Comparison of ENCODE assay signal across 1 cellular context in genomic region chr6:13574571-13575376, GRCh38.
TF ChIP-seq lines count a peak whose summit lies in the region.

Gene SIRT5 (plus strand): TSS chr6:13574601. CDS start chr6:13584111, 9,510 bp downstream.

TF ChIP-seq in HepG2, 621 proteins besides CTCF, POLR2A, EP300 and RAD21 (continued from another document and continues in another):
- TF ChIP-seq ZNF276 (CRISPR knock-in tag; IDR thresholded peaks at IDR 0.05; ENCODE audit: low read depth) = peak; percentile 96
- TF ChIP-seq ZNF564 (CRISPR knock-in tag; IDR thresholded peaks at IDR 0.05) = peak; percentile 79
- TF ChIP-seq DRAP1 (CRISPR knock-in tag; IDR thresholded peaks at IDR 0.05) = peak; percentile 70
- TF ChIP-seq ZNF230 (CRISPR knock-in tag; IDR thresholded peaks at IDR 0.05) = peak; percentile 81; the same call in 1 of the 2 replicates
- no peak for TF ChIP-seq ONECUT2 (CRISPR knock-in tag; IDR thresholded peaks at IDR 0.05)
- no peak for TF ChIP-seq ZSCAN22 (CRISPR knock-in tag; IDR thresholded peaks at IDR 0.05)
- 0 out of 2 replicates have a peak, but pooled peaks have one; percentile 13 for TF ChIP-seq RFXAP (CRISPR knock-in tag; IDR thresholded peaks at IDR 0.05; ENCODE audit: borderline replicate concordance)
- TF ChIP-seq CREBL2 (CRISPR knock-in tag; IDR thresholded peaks at IDR 0.05; ENCODE audit: borderline replicate concordance) = no peak
- TF ChIP-seq SMARCE1 (IDR thresholded peaks at IDR 0.05; ENCODE audit: borderline replicate concordance) = no peak
- peak; percentile 80 for TF ChIP-seq ZMAT3 (CRISPR knock-in tag; conservative IDR thresholded peaks at IDR 0.05)
- TF ChIP-seq ZNF280D (CRISPR knock-in tag; IDR thresholded peaks at IDR 0.05) = peak; percentile 98; the same call in 1 of the 2 replicates
- peak; percentile 66; the same call in 1 of the 2 replicates for TF ChIP-seq ZNF691 (CRISPR knock-in tag; IDR thresholded peaks at IDR 0.05; ENCODE audit: borderline replicate concordance, low read depth)
- no peak for TF ChIP-seq GPN1 (CRISPR knock-in tag; IDR thresholded peaks at IDR 0.05; ENCODE audit: borderline replicate concordance)
- TF ChIP-seq TMF1 (CRISPR knock-in tag; IDR thresholded peaks at IDR 0.05; ENCODE audit: low read depth) = peak; percentile 44
- TF ChIP-seq RNF2 (conservative IDR thresholded peaks at IDR 0.05; ENCODE audit: low read depth) = 0 out of 2 replicates have a peak, but pooled peaks have one; percentile 79
- no peak; the same call in 1 of the 2 replicates for TF ChIP-seq ZHX2 (IDR thresholded peaks at IDR 0.05; ENCODE audit: low read depth)
- TF ChIP-seq ZHX2 (CRISPR knock-in tag; IDR thresholded peaks at IDR 0.05; ENCODE audit: borderline replicate concordance) = no peak
- TF ChIP-seq ZFP1 (CRISPR knock-in tag; IDR thresholded peaks at IDR 0.05) = peak; percentile 30; the same call in 1 of the 2 replicates
- TF ChIP-seq ZSCAN12 (CRISPR knock-in tag; IDR thresholded peaks at IDR 0.05) = no peak
- TF ChIP-seq ZNF749 (CRISPR knock-in tag; IDR thresholded peaks at IDR 0.05; ENCODE audit: borderline replicate concordance) = peak; percentile 72; the same call in 1 of the 2 replicates
- peak; percentile 23; the same call in 1 of the 2 replicates for TF ChIP-seq HES4 (CRISPR knock-in tag; IDR thresholded peaks at IDR 0.05; ENCODE audit: borderline replicate concordance)
- no peak for TF ChIP-seq ZNF652 (CRISPR knock-in tag; IDR thresholded peaks at IDR 0.05; ENCODE audit: borderline replicate concordance, low read depth)
- TF ChIP-seq ZNF549 (CRISPR knock-in tag; IDR thresholded peaks at IDR 0.05) = no peak
- TF ChIP-seq ASH2L (IDR thresholded peaks at IDR 0.05; ENCODE audit: insufficient read length, low read depth, low read length) = peak; percentile 89
- TF ChIP-seq ZNF629 (CRISPR knock-in tag; conservative IDR thresholded peaks at IDR 0.05) = no peak
- TF ChIP-seq ZBTB1 (CRISPR knock-in tag; IDR thresholded peaks at IDR 0.05; ENCODE audit: borderline replicate concordance) = no peak
- no peak for TF ChIP-seq ZNF780A (CRISPR knock-in tag; IDR thresholded peaks at IDR 0.05)
- peak; percentile 46 for TF ChIP-seq TBL1XR1 (IDR thresholded peaks at IDR 0.05; ENCODE audit: borderline replicate concordance, low read length, partially characterized antibody)
- TF ChIP-seq CHD2 (IDR thresholded peaks at IDR 0.05; ENCODE audit: low read depth, low read length) = no peak
- TF ChIP-seq HOXA3 (CRISPR knock-in tag; IDR thresholded peaks at IDR 0.05) = peak; percentile 53; the same call in 1 of the 2 replicates
- peak; percentile 67; the same call in 1 of the 2 replicates for TF ChIP-seq ZC3H13 (CRISPR knock-in tag; IDR thresholded peaks at IDR 0.05)
- TF ChIP-seq KDM1A (CRISPR knock-in tag; IDR thresholded peaks at IDR 0.05) = peak; percentile 97
- TF ChIP-seq ZNF724P (CRISPR knock-in tag; IDR thresholded peaks at IDR 0.05; ENCODE audit: borderline replicate concordance) = no peak; the same call in 1 of the 2 replicates
- TF ChIP-seq GZF1 (CRISPR knock-in tag; IDR thresholded peaks at IDR 0.05) = peak; percentile 81; the same call in 1 of the 2 replicates
- no peak for TF ChIP-seq HNRNPLL (IDR thresholded peaks at IDR 0.05; ENCODE audit: low read depth, low read length, poor library complexity, severe bottlenecking)
- 0 out of 2 replicates have a peak, but pooled peaks have one; percentile 49 for TF ChIP-seq ZBTB4 (CRISPR knock-in tag; IDR thresholded peaks at IDR 0.05; ENCODE audit: borderline replicate concordance)
- peak; percentile 9; the same call in 1 of the 2 replicates for TF ChIP-seq ATF3 (CRISPR knock-in tag; IDR thresholded peaks at IDR 0.05)
- no peak for TF ChIP-seq ZNF260 (CRISPR knock-in tag; IDR thresholded peaks at IDR 0.05; ENCODE audit: borderline replicate concordance, low read depth)
- peak; percentile 27; the same call in 1 of the 2 replicates for TF ChIP-seq MIER3 (CRISPR knock-in tag; IDR thresholded peaks at IDR 0.05; ENCODE audit: borderline replicate concordance)
- no peak for TF ChIP-seq JUNB (CRISPR knock-in tag; IDR thresholded peaks at IDR 0.05; ENCODE audit: borderline replicate concordance)
- peak; percentile 78; the same call in 1 of the 2 replicates for TF ChIP-seq ZFP41 (CRISPR knock-in tag; IDR thresholded peaks at IDR 0.05; ENCODE audit: borderline replicate concordance)
- TF ChIP-seq NFKB2 (CRISPR knock-in tag; IDR thresholded peaks at IDR 0.05; ENCODE audit: borderline replicate concordance) = peak; percentile 79; the same call in 1 of the 2 replicates
- TF ChIP-seq ATF5 (CRISPR knock-in tag; IDR thresholded peaks at IDR 0.05; ENCODE audit: low read depth) = no peak
- TF ChIP-seq HNF4A (CRISPR knock-in tag; IDR thresholded peaks at IDR 0.05) = peak; percentile 53; the same call in 1 of the 2 replicates
